8 cellular contexts compared by ENCODE assay signal in genomic region chr2:10812362-10813084, GRCh38.
DNase-seq lines count a peak whose midpoint lies in the region; ATAC-seq and TF ChIP-seq lines count a peak whose summit lies in the region.

Gene PDIA6 (minus strand): TSS chr2:10812785. CDS start chr2:10812696, 89 bp downstream.

- TF ChIP-seq CTCF in AG10803 (conservative IDR thresholded peaks at IDR 0.05; ENCODE audit: low read length), result no peak

- peak within 1 kb of the TSS; percentile 78 for H3K4me3 ChIP-seq in AG10803 (ENCODE audit: low read length)

- ATAC-seq in GM19043 (IDR thresholded peaks at IDR 0.05; ENCODE audit: low read depth, unreplicated experiment) (peak; percentile 87), HG03354 (IDR thresholded peaks at IDR 0.05; ENCODE audit: poor library complexity, severe bottlenecking, unreplicated experiment) (peak; percentile 90)

- DNase-seq in AG10803 (ENCODE audit: low read depth) (peak; percentile 96), NCI-H446 (lab: John Stamatoyannopoulos, UW) (peak; percentile 85 to 96), islet precursor cell (peak; percentile 98)
- peak; percentile 88 for DNase-seq in activated CD4-positive, CD25-positive, alpha-beta regulatory T cell treated with anti-CD3 and anti-CD28 coated beads, Interleukin-2, amount 50 U/mL, for 16 hours (ENCODE audit: low read depth, low spot score)
- peak; percentile 91 for DNase-seq in central memory CD4-positive, alpha-beta T cell
- peak; percentile 93 for DNase-seq in stimulated activated CD4-positive, alpha-beta T cell treated with anti-CD3 and anti-CD28 coated beads, Interleukin-12 subunit alpha, Interleukin-12 subunit beta, amount 100 ng/mL, for 4 hours

Comparison
In these comparisons a context has a peak if more than half of its experiments do, and no peak if none do; other contexts are left out.
1. Peak in every context shown above with its lines: DNase-seq, ATAC-seq and H3K4me3 ChIP-seq.